ENCODE assay signal across 1 cellular context in genomic region chr11:113907155-113907554, GRCh38.
TF ChIP-seq lines count a peak whose summit lies in the region.

No MANE protein-coding gene starts in this region.

TF ChIP-seq in HEK293, 187 proteins besides CTCF, POLR2A, EP300 and RAD21 (continued from another document):
- TF ChIP-seq, protein P1, sequence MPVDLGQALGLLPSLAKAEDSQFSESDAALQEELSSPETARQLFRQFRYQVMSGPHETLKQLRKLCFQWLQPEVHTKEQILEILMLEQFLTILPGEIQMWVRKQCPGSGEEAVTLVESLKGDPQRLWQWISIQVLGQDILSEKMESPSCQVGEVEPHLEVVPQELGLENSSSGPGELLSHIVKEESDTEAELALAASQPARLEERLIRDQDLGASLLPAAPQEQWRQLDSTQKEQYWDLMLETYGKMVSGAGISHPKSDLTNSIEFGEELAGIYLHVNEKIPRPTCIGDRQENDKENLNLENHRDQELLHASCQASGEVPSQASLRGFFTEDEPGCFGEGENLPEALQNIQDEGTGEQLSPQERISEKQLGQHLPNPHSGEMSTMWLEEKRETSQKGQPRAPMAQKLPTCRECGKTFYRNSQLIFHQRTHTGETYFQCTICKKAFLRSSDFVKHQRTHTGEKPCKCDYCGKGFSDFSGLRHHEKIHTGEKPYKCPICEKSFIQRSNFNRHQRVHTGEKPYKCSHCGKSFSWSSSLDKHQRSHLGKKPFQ (tag by site-specific recombination; IDR thresholded peaks at IDR 0.05): no peak
- TF ChIP-seq, protein P2, sequence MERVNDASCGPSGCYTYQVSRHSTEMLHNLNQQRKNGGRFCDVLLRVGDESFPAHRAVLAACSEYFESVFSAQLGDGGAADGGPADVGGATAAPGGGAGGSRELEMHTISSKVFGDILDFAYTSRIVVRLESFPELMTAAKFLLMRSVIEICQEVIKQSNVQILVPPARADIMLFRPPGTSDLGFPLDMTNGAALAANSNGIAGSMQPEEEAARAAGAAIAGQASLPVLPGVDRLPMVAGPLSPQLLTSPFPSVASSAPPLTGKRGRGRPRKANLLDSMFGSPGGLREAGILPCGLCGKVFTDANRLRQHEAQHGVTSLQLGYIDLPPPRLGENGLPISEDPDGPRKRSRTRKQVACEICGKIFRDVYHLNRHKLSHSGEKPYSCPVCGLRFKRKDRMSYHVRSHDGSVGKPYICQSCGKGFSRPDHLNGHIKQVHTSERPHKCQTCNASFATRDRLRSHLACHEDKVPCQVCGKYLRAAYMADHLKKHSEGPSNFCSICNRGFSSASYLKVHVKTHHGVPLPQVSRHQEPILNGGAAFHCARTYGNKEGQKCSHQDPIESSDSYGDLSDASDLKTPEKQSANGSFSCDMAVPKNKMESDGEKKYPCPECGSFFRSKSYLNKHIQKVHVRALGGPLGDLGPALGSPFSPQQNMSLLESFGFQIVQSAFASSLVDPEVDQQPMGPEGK (tag by site-specific recombination; IDR thresholded peaks at IDR 0.05): 0 out of 2 replicates have a peak, but pooled peaks have one; percentile 37
- TF ChIP-seq HOXA7 (CRISPR knock-in tag; IDR thresholded peaks at IDR 0.05; ENCODE audit: borderline replicate concordance): no peak
- TF ChIP-seq, protein P3, sequence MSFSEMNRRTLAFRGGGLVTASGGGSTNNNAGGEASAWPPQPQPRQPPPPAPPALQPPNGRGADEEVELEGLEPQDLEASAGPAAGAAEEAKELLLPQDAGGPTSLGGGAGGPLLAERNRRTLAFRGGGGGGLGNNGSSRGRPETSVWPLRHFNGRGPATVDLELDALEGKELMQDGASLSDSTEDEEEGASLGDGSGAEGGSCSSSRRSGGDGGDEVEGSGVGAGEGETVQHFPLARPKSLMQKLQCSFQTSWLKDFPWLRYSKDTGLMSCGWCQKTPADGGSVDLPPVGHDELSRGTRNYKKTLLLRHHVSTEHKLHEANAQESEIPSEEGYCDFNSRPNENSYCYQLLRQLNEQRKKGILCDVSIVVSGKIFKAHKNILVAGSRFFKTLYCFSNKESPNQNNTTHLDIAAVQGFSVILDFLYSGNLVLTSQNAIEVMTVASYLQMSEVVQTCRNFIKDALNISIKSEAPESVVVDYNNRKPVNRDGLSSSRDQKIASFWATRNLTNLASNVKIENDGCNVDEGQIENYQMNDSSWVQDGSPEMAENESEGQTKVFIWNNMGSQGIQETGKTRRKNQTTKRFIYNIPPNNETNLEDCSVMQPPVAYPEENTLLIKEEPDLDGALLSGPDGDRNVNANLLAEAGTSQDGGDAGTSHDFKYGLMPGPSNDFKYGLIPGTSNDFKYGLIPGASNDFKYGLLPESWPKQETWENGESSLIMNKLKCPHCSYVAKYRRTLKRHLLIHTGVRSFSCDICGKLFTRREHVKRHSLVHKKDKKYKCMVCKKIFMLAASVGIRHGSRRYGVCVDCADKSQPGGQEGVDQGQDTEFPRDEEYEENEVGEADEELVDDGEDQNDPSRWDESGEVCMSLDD (tag by site-specific recombination; IDR thresholded peaks at IDR 0.05): no peak
- TF ChIP-seq ZNF560 (tag by site-specific recombination; IDR thresholded peaks at IDR 0.05; ENCODE audit: borderline replicate concordance): no peak
- TF ChIP-seq ZNF148 (tag by site-specific recombination; IDR thresholded peaks at IDR 0.05; ENCODE audit: borderline replicate concordance): no peak
- TF ChIP-seq ZNF501 (tag by site-specific recombination; IDR thresholded peaks at IDR 0.05): no peak
- no peak for TF ChIP-seq ZBTB49 (tag by site-specific recombination; IDR thresholded peaks at IDR 0.05; ENCODE audit: low read depth)
- TF ChIP-seq ZNF623 (tag by site-specific recombination; IDR thresholded peaks at IDR 0.05): no peak
- TF ChIP-seq PRDM1 (tag by site-specific recombination; IDR thresholded peaks at IDR 0.05): 0 out of 2 replicates have a peak, but pooled peaks have one; percentile 31
- TF ChIP-seq OVOL3 (tag by site-specific recombination; IDR thresholded peaks at IDR 0.05): no peak
- no peak for TF ChIP-seq ELK4 (IDR thresholded peaks at IDR 0.05; ENCODE audit: borderline replicate concordance, low read depth, low read length)
- TF ChIP-seq WT1 (tag by site-specific recombination; IDR thresholded peaks at IDR 0.05): peak; percentile 82
- TF ChIP-seq KLF7 (tag by site-specific recombination; IDR thresholded peaks at IDR 0.05; ENCODE audit: borderline replicate concordance): no peak
- TF ChIP-seq ZFHX2 (tag by site-specific recombination; conservative IDR thresholded peaks at IDR 0.05): no peak
- TF ChIP-seq ZBTB6 (tag by site-specific recombination; IDR thresholded peaks at IDR 0.05): no peak
- no peak for TF ChIP-seq ZSCAN30 (tag by site-specific recombination; IDR thresholded peaks at IDR 0.05)
- TF ChIP-seq ZNF280D (tag by site-specific recombination; IDR thresholded peaks at IDR 0.05): no peak
- TF ChIP-seq ZNF510 (tag by site-specific recombination; IDR thresholded peaks at IDR 0.05; ENCODE audit: insufficient replicate concordance): no peak
- TF ChIP-seq, protein P4, sequence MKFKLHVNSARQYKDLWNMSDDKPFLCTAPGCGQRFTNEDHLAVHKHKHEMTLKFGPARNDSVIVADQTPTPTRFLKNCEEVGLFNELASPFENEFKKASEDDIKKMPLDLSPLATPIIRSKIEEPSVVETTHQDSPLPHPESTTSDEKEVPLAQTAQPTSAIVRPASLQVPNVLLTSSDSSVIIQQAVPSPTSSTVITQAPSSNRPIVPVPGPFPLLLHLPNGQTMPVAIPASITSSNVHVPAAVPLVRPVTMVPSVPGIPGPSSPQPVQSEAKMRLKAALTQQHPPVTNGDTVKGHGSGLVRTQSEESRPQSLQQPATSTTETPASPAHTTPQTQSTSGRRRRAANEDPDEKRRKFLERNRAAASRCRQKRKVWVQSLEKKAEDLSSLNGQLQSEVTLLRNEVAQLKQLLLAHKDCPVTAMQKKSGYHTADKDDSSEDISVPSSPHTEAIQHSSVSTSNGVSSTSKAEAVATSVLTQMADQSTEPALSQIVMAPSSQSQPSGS (tag by site-specific recombination; IDR thresholded peaks at IDR 0.05; ENCODE audit: low read depth): no peak
- TF ChIP-seq ZNF366 (tag by site-specific recombination; conservative IDR thresholded peaks at IDR 0.05): peak; percentile 90
- TF ChIP-seq ZNF555 (tag by site-specific recombination; conservative IDR thresholded peaks at IDR 0.05): no peak
- peak; percentile 86 for TF ChIP-seq INSM2 (tag by site-specific recombination; IDR thresholded peaks at IDR 0.05)
- no peak for TF ChIP-seq ZNF837 (tag by site-specific recombination; IDR thresholded peaks at IDR 0.05)
- TF ChIP-seq ZNF514 (tag by site-specific recombination; IDR thresholded peaks at IDR 0.05): no peak
- no peak for TF ChIP-seq ZNF335 (tag by site-specific recombination; conservative IDR thresholded peaks at IDR 0.05)
- TF ChIP-seq ZNF473 (tag by site-specific recombination; IDR thresholded peaks at IDR 0.05): no peak
